23 cellular contexts compared by ENCODE assay signal in genomic region chr18:24731158-24731557, GRCh38.
DNase-seq lines count a peak whose midpoint lies in the region; ATAC-seq and TF ChIP-seq lines count a peak whose summit lies in the region.
"Had no signal": no experiment of that assay in that cellular context is flagged by ENCODE, and none has a peak within 500 bp of the region (broad histone marks: within the 10 kb centered on the region; RNA-seq: fewer than 3 reads in every experiment).

No MANE protein-coding gene starts in this region.

- no peaks in the 10 kb centered on the region for H3K27me3 ChIP-seq in effector memory CD4-positive, alpha-beta T cell (replicated peaks; ENCODE audit: control insufficient read depth, insufficient read depth, low read length, poor library complexity, severe bottlenecking)
- no peaks in the 10 kb centered on the region for H3K27me3 ChIP-seq in upper lobe of right lung
- H3K27me3 ChIP-seq: body of pancreas, right atrium auricular region had no signal

- no peaks in the 10 kb centered on the region for H3K4me1 ChIP-seq in effector memory CD4-positive, alpha-beta T cell (ENCODE audit: control insufficient read depth, insufficient read depth, low read length, poor library complexity, severe bottlenecking)
- H3K4me1 ChIP-seq in upper lobe of right lung: no peaks in the 10 kb centered on the region
- H3K4me1 ChIP-seq: body of pancreas, right atrium auricular region had no signal

- H3K9me3 ChIP-seq in effector memory CD4-positive, alpha-beta T cell (ENCODE audit: control insufficient read depth, low read length): no peaks in the 10 kb centered on the region
- H3K9me3 ChIP-seq in upper lobe of right lung: no peaks in the 10 kb centered on the region
- H3K9me3 ChIP-seq: adrenal gland, body of pancreas, right atrium auricular region had no signal

- H3K27ac ChIP-seq in effector memory CD4-positive, alpha-beta T cell (ENCODE audit: insufficient read depth, low read length, poor library complexity, severe bottlenecking): no peak overlapping the region
- H3K27ac ChIP-seq in upper lobe of right lung: no peak overlapping the region
- H3K27ac ChIP-seq: adrenal gland, body of pancreas, right atrium auricular region had no signal

- intact Hi-C loops in sciatic nerve (cut with DNase I) (no loop called here), upper lobe of right lung (cut with DNase I) (no loop called here)

- in situ Hi-C loops in G401 (cut with HindIII; ENCODE audit: low sequenced_read_pairs): no loop called here

- no peak for TF ChIP-seq CTCF in upper lobe of right lung (IDR thresholded peaks at IDR 0.05)

- H3K4me3 ChIP-seq in effector memory CD4-positive, alpha-beta T cell (ENCODE audit: insufficient read depth, low read depth, low read length, poor library complexity, severe bottlenecking): no peak overlapping the region
- H3K4me3 ChIP-seq in upper lobe of right lung: no peak overlapping the region
- H3K4me3 ChIP-seq: adrenal gland, body of pancreas, right atrium auricular region had no signal

- DNase-seq in COLO829 (ENCODE audit: low spot score) (peak; percentile 50), LoVo (ENCODE audit: low spot score) (peak; percentile 27), sciatic nerve (ENCODE audit: low spot score) (no peak), G401 (ENCODE audit: low spot score) (no peak), upper lobe of right lung (no peak)
- DNase-seq in effector memory CD4-positive, alpha-beta T cell: no peak
- DNase-seq: activated CD4-positive, alpha-beta T cell treated with anti-CD3 and anti-CD28 coated beads for 1 hour; activated CD8-positive, alpha-beta T cell treated with anti-CD3 and anti-CD28 coated beads for 36 hours; activated naive CD4-positive, alpha-beta T cell treated with anti-CD3 and anti-CD28 coated beads, Interleukin-2, amount 10 ng/mL, durations not matched to agents 7 days and 5 days; adrenal gland; body of pancreas; CD8-positive, alpha-beta T cell; DMS 273 treated with DMSO at 0.1 percent for 48 hours; hypothalamus; Karpas-422; mesenchymal stem cell; NCI-H1436 treated with DMSO at 0.1 percent for 48 hours; NCI-H2081 treated with DMSO at 0.1 percent for 48 hours; Right ventricle myocardium superior; stimulated activated CD4-positive, alpha-beta T cell treated with anti-CD3 and anti-CD28 coated beads, Interleukin-2, amount 100 ng/mL, for 48 hours had no signal

- ATAC-seq in esophagus mucosa (peak; percentile 95), sciatic nerve (peak; percentile 60), upper lobe of right lung (no peak)
- ATAC-seq: activated CD8-positive, alpha-beta T cell treated with anti-CD3 and anti-CD28 coated beads for 36 hours; body of pancreas; CD8-positive, alpha-beta T cell; left lobe of liver had no signal

- no peaks in the 10 kb centered on the region for H3K36me3 ChIP-seq in effector memory CD4-positive, alpha-beta T cell (ENCODE audit: control insufficient read depth, insufficient read depth, low read length)
- no peaks in the 10 kb centered on the region for H3K36me3 ChIP-seq in upper lobe of right lung
- H3K36me3 ChIP-seq: adrenal gland, right atrium auricular region had no signal

Comparison
In these comparisons a context has a peak if more than half of its experiments do, and no peak if none do; other contexts are left out.
1. DNase-seq: peak in COLO829 (single experiment) and LoVo (single experiment); none in sciatic nerve (single experiment), effector memory CD4-positive, alpha-beta T cell (0 of 3), G401 (single experiment) and upper lobe of right lung (single experiment).